In genomic region chr20:60430516-60431001, GRCh38 we compare ENCODE assay signal across 7 cellular contexts.
"Had no signal": no experiment of that assay in that cellular context is flagged by ENCODE, and none has a peak within 500 bp of the region (broad histone marks: within the 10 kb centered on the region; RNA-seq: fewer than 3 reads in every experiment).

No MANE protein-coding gene starts in this region.

- H3K36me3 Mint-ChIP-seq: IgD-negative memory B cell had no signal

- H3K4me1 Mint-ChIP-seq: IgD-negative memory B cell had no signal

- H3K4me3 ChIP-seq: GM23248 had no signal

- ATAC-seq: HepG2 had no signal

- H3K27me3 Mint-ChIP-seq: IgD-negative memory B cell had no signal

- H3K27ac ChIP-seq: GM23248 had no signal

- H2AFZ ChIP-seq: GM23248 had no signal

- H3K4me3 Mint-ChIP-seq: H9, IgD-negative memory B cell had no signal

- H3K9ac ChIP-seq: GM23248 had no signal

- DNase-seq: GM23248, GOT3, H9, HCEC 1CT, KBM-7 had no signal

- H3K27ac Mint-ChIP-seq: H9 had no signal

- H3K9me3 Mint-ChIP-seq: H9 had no signal
